ENCODE assay signal across 16 cellular contexts in the genomic region with DNA sequence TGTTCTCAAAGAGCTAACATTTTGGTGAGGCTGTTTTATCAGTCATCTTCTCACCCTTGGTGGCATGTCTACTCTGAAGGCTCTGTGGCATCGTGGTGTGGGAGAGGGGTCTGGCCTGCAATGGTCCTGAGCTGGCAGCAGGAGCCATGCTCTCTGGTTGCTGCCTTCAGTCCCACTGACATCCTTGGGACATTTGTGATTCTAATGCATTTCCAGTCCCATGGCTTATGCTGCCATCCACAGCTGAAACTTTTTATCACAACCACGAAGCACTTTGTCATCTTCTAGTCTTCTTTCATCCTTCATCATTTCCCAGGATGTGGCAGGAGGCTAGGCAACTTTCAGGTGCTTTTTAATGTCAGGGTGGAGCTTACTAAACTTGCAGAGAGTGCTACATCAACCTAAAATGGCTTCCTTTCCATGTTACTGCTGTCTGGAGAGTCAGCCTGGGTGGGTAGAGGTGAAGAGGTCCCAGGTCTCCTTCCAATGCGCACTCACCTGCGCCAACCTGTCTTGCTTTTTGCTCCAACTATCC.
DNase-seq lines count a peak whose midpoint lies in the region; ATAC-seq, FAIRE-seq and TF ChIP-seq lines count a peak whose summit lies in the region.
"Had no signal": no experiment of that assay in that cellular context is flagged by ENCODE, and none has a peak within 500 bp of the region (broad histone marks: within the 10 kb centered on the region; RNA-seq: fewer than 3 reads in every experiment).

No MANE protein-coding gene starts in this region.

- no peaks in the 10 kb centered on the region for H3K27me3 ChIP-seq in neural progenitor cell
- H3K27me3 ChIP-seq: upper lobe of left lung had no signal

- in situ Hi-C loops in SK-MEL-5 (cut with HindIII; ENCODE audit: low pct_unique_long_range_greater_than_20kb, low sequenced_read_pairs): no loop called here

- no peak for TF ChIP-seq POLR2A in GM12891 (IDR thresholded peaks at IDR 0.05; ENCODE audit: low read depth, low read length)

- H3K4me1 ChIP-seq in neural progenitor cell: no peaks in the 10 kb centered on the region
- H3K4me1 ChIP-seq: upper lobe of left lung had no signal

- no peak overlapping the region for H3K27ac Mint-ChIP-seq in activated CD4-positive, alpha-beta memory T cell treated with anti-CD3 and anti-CD28 coated beads for 36 hours
- H3K27ac Mint-ChIP-seq in activated CD4-positive, alpha-beta memory T cell treated with anti-CD3 and anti-CD28 coated beads, Interleukin-2, amount 10 ng/mL, durations not matched to agents 7 days and 5 days: no peak overlapping the region
- no peak overlapping the region for H3K27ac Mint-ChIP-seq in neural progenitor cell

- no peak overlapping the region for H3K9ac ChIP-seq in neural progenitor cell

- no peaks in the 10 kb centered on the region for H3K9me3 Mint-ChIP-seq in activated CD4-positive, alpha-beta memory T cell treated with anti-CD3 and anti-CD28 coated beads for 36 hours
- H3K9me3 Mint-ChIP-seq in activated CD4-positive, alpha-beta memory T cell treated with anti-CD3 and anti-CD28 coated beads, Interleukin-2, amount 10 ng/mL, durations not matched to agents 7 days and 5 days: no peaks in the 10 kb centered on the region
- no peaks in the 10 kb centered on the region for H3K9me3 Mint-ChIP-seq in neural progenitor cell

- FAIRE-seq in GM12891 (lab: Jason Lieb, UNC): peak; percentile 60

- POLR2A ChIA-PET in activated CD4-positive, alpha-beta memory T cell treated with anti-CD3 and anti-CD28 coated beads for 36 hours (lab: Charles Lee): interaction anchor here (1.5 kb wide), 1 partner anchor 11 kb away, joined by 4 read pairs; no protein-coding TSS in a partner anchor
- POLR2A ChIA-PET in activated CD4-positive, alpha-beta memory T cell treated with anti-CD3 and anti-CD28 coated beads, Interleukin-2, amount 10 ng/mL, durations not matched to agents 7 days and 5 days (lab: Charles Lee): no interaction called here

- no peaks in the 10 kb centered on the region for H3K36me3 ChIP-seq in neural progenitor cell
- H3K36me3 ChIP-seq: upper lobe of left lung had no signal

- no peak overlapping the region for H3K4me2 ChIP-seq in neural progenitor cell

- CTCF ChIA-PET in activated CD4-positive, alpha-beta memory T cell treated with anti-CD3 and anti-CD28 coated beads for 36 hours (lab: Charles Lee): interaction anchor here (1.2 kb wide), 1 partner anchor 53 kb away, joined by 3 read pairs; no protein-coding TSS in a partner anchor
- CTCF ChIA-PET in activated CD4-positive, alpha-beta memory T cell treated with anti-CD3 and anti-CD28 coated beads, Interleukin-2, amount 10 ng/mL, durations not matched to agents 7 days and 5 days (lab: Charles Lee): no interaction called here

- no peak overlapping the region for H2AFZ ChIP-seq in neural progenitor cell (replicated peaks)

- H3K4me3 Mint-ChIP-seq in activated CD4-positive, alpha-beta memory T cell treated with anti-CD3 and anti-CD28 coated beads for 36 hours: no peak overlapping the region
- H3K4me3 Mint-ChIP-seq in activated CD4-positive, alpha-beta memory T cell treated with anti-CD3 and anti-CD28 coated beads, Interleukin-2, amount 10 ng/mL, durations not matched to agents 7 days and 5 days: no peak overlapping the region
- H3K4me3 Mint-ChIP-seq in neural progenitor cell: no peak overlapping the region

- H3F3A ChIP-seq in neural progenitor cell (ENCODE audit: low read depth): no peaks in the 10 kb centered on the region

- no peak overlapping the region for H3K4me3 ChIP-seq in neural progenitor cell
- H3K4me3 ChIP-seq: SK-N-MC, upper lobe of left lung had no signal

- H3K27ac ChIP-seq in neural progenitor cell: no peak overlapping the region
- H3K27ac ChIP-seq: SK-N-MC, upper lobe of left lung had no signal

- intact Hi-C loops in activated CD4-positive, alpha-beta memory T cell treated with anti-CD3 and anti-CD28 coated beads for 36 hours (cut with micrococcal nuclease): no loop called here

- H3K36me3 Mint-ChIP-seq in activated CD4-positive, alpha-beta memory T cell treated with anti-CD3 and anti-CD28 coated beads for 36 hours: no peaks in the 10 kb centered on the region
- no peaks in the 10 kb centered on the region for H3K36me3 Mint-ChIP-seq in activated CD4-positive, alpha-beta memory T cell treated with anti-CD3 and anti-CD28 coated beads, Interleukin-2, amount 10 ng/mL, durations not matched to agents 7 days and 5 days (ENCODE audit: low read depth)
- H3K36me3 Mint-ChIP-seq in neural progenitor cell: no peaks in the 10 kb centered on the region

- no peaks in the 10 kb centered on the region for H3K4me1 Mint-ChIP-seq in activated CD4-positive, alpha-beta memory T cell treated with anti-CD3 and anti-CD28 coated beads for 36 hours (ENCODE audit: low read depth)
- H3K4me1 Mint-ChIP-seq in activated CD4-positive, alpha-beta memory T cell treated with anti-CD3 and anti-CD28 coated beads, Interleukin-2, amount 10 ng/mL, durations not matched to agents 7 days and 5 days: no peaks in the 10 kb centered on the region
- H3K4me1 Mint-ChIP-seq in neural progenitor cell: no peaks in the 10 kb centered on the region

- TF ChIP-seq CTCF in neural progenitor cell (IDR thresholded peaks at IDR 0.05): peak; percentile 9

- H3K79me2 ChIP-seq in neural progenitor cell (ENCODE audit: low read depth): no peaks in the 10 kb centered on the region

- peak; percentile 20 for DNase-seq in activated CD4-positive, alpha-beta memory T cell treated with anti-CD3 and anti-CD28 coated beads for 36 hours
- DNase-seq in activated CD4-positive, alpha-beta memory T cell treated with anti-CD3 and anti-CD28 coated beads, Interleukin-2, amount 10 ng/mL, durations not matched to agents 7 days and 5 days: no peak
- DNase-seq in GM12891 (ENCODE audit: insufficient read length, low spot score) (no peak), SK-MEL-5 (ENCODE audit: low read depth, low spot score) (peak; percentile 28), neural progenitor cell (ENCODE audit: low spot score) (no peak)
- DNase-seq in activated CD4-positive, CD25-positive, alpha-beta regulatory T cell (lab: John Stamatoyannopoulos, UW): no peak
- no peak for DNase-seq in stimulated activated CD4-positive, alpha-beta T cell treated with anti-CD3 and anti-CD28 coated beads, Interleukin-2, amount 100 ng/mL, for 48 hours
- DNase-seq: KG1; NCI-H1930; stimulated activated CD4-positive, alpha-beta T cell treated with anti-CD3 and anti-CD28 coated beads, Interleukin-1b, Interleukin-23, amount 100 ng/mL, for 48 hours; stimulated activated CD8-positive, alpha-beta memory T cell treated with anti-CD3 and anti-CD28 coated beads, Interleukin-4, amount 100 ng/mL, for 48 hours; upper lobe of left lung had no signal

- no peak for ATAC-seq in GM19035 (IDR thresholded peaks at IDR 0.05; ENCODE audit: unreplicated experiment)
- ATAC-seq: esophagus mucosa, left lobe of liver had no signal

- H4K20me1 ChIP-seq in neural progenitor cell (ENCODE audit: low read depth): no peaks in the 10 kb centered on the region

- no peaks in the 10 kb centered on the region for H3K9me3 ChIP-seq in neural progenitor cell (ENCODE audit: low read depth)
- H3K9me3 ChIP-seq: upper lobe of left lung had no signal

- H3K27me3 Mint-ChIP-seq in activated CD4-positive, alpha-beta memory T cell treated with anti-CD3 and anti-CD28 coated beads for 36 hours: no peaks in the 10 kb centered on the region
- peaks cover 14% of the 10 kb centered on the region for H3K27me3 Mint-ChIP-seq in activated CD4-positive, alpha-beta memory T cell treated with anti-CD3 and anti-CD28 coated beads, Interleukin-2, amount 10 ng/mL, durations not matched to agents 7 days and 5 days
- H3K27me3 Mint-ChIP-seq in neural progenitor cell (ENCODE audit: insufficient read depth, low read depth): no peaks in the 10 kb centered on the region

TF ChIP-seq in GM12891, 5 proteins besides CTCF, POLR2A, EP300 and RAD21:
- no peak for TF ChIP-seq POLR2AphosphoS5 (IDR thresholded peaks at IDR 0.05; ENCODE audit: low read depth, low read length)
- no peak for TF ChIP-seq PAX5 (IDR thresholded peaks at IDR 0.05; ENCODE audit: insufficient read depth, low read length, severe bottlenecking)
- no peak for TF ChIP-seq SPI1 (IDR thresholded peaks at IDR 0.05; ENCODE audit: low read depth, low read length)
- no peak for TF ChIP-seq POU2F2 (IDR thresholded peaks at IDR 0.05; ENCODE audit: low read depth, low read length)
- TF ChIP-seq TAF1 (IDR thresholded peaks at IDR 0.05; ENCODE audit: low read depth, low read length): no peak

Comparison
In these comparisons a context has a peak if more than half of its experiments do, and no peak if none do; other contexts are left out.
1. DNase-seq: peak in activated CD4-positive, alpha-beta memory T cell treated with anti-CD3 and anti-CD28 coated beads for 36 hours (single experiment) and SK-MEL-5 (single experiment); none in activated CD4-positive, alpha-beta memory T cell treated with anti-CD3 and anti-CD28 coated beads, Interleukin-2, amount 10 ng/mL, durations not matched to agents 7 days and 5 days (single experiment), GM12891 (single experiment), neural progenitor cell (single experiment), activated CD4-positive, CD25-positive, alpha-beta regulatory T cell (0 of 4) and stimulated activated CD4-positive, alpha-beta T cell treated with anti-CD3 and anti-CD28 coated beads, Interleukin-2, amount 100 ng/mL, for 48 hours (0 of 2).